ENCODE assay signal across 7 cellular contexts in the genomic region with DNA sequence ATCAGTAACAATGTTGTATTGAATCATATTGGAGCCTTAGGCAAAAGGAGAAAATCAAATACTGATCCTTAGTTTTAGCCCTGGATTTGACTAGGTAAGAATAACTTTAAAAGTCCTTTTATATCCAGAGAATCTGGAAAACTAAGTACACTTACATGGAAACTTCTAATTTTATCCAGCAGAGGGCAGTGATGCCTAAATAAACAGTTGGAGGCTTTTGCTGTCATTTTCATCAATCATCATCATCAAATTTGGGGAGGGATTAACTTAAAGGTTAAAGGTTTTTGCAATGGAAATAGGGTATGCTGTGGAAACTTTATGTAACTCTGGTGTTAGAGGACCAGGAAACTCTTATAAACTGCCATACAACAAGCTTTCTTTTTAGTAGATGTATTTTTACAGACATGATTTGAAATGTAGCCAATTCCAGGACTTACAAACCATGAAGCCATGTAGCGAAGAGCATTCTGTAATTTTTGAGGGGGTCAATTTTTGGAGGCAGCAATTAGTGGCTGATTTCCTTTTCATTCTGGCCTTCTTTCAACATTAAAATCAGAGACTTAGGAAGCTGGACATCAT.
A peak's percentile ranks its signal among the peaks of the same experiment; 100 is the strongest.
DNase-seq lines count a peak whose midpoint lies in the region; ATAC-seq and TF ChIP-seq lines count a peak whose summit lies in the region.

No MANE protein-coding gene starts in this region.

- H3K9me3 Mint-ChIP-seq in nephron progenitor cell, result no peaks in the 10 kb centered on the region

- ATAC-seq in HG03342 (IDR thresholded peaks at IDR 0.05; ENCODE audit: unreplicated experiment) (peak; percentile 65), HG02798 (IDR thresholded peaks at IDR 0.05; ENCODE audit: poor library complexity, unreplicated experiment) (no peak)

- DNase-seq in GM03348 (ENCODE audit: low spot score), result peak; percentile 35
- peak; percentile 2 for DNase-seq in OCI-M2 (lab: John Stamatoyannopoulos, UW; ENCODE audit: unreplicated experiment)
- peak; percentile 4 for DNase-seq in effector CD4-positive, alpha-beta T cell
- DNase-seq in nephron progenitor cell, result peak; percentile 34
- no peak for DNase-seq in nucleus accumbens (lab: John Stamatoyannopoulos, UW)

- H3K36me3 Mint-ChIP-seq in nephron progenitor cell (ENCODE audit: low read depth), result no peaks in the 10 kb centered on the region

- peaks cover 5% of the 10 kb centered on the region for H3K4me1 Mint-ChIP-seq in nephron progenitor cell

- peaks cover 4% of the 10 kb centered on the region for H3K27me3 Mint-ChIP-seq in nephron progenitor cell (ENCODE audit: low read depth, poor library complexity)

- H3K4me3 Mint-ChIP-seq in nephron progenitor cell, result no peak overlapping the region

- TF ChIP-seq CTCF in nephron progenitor cell (IDR thresholded peaks at IDR 0.05), result peak; percentile 74

- H3K27ac Mint-ChIP-seq in nephron progenitor cell, result no peak overlapping the region

Comparison
In these comparisons a context has a peak if more than half of its experiments do, and no peak if none do; other contexts are left out.
1. DNase-seq: peak in GM03348 (single experiment), OCI-M2 (single experiment), effector CD4-positive, alpha-beta T cell (single experiment) and nephron progenitor cell (single experiment); none in nucleus accumbens (0 of 56).